12 cellular contexts compared by ENCODE assay signal in the genomic region with DNA sequence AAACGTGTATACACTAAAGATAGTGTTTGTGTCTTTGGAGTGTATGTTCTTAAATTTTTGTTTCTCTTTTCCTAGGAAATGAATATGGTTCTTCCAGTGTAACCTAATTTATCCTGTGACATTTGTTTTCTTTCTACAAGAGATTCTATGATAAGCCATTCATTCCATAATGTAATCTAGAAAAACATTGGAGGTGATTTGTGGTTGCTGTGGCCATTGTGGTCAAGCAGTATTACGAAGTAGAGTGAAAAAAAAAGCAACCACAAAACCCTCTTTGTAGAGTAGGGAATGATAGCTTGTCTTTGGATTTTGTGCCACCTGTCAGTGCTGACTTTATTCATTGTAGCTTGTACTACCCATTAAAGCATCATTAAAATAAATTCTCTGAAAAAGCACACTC.
"Had no signal": no experiment of that assay in that cellular context is flagged by ENCODE, and none has a peak within 500 bp of the region (broad histone marks: within the 10 kb centered on the region; RNA-seq: fewer than 3 reads in every experiment).

No MANE protein-coding gene starts in this region.

- ATAC-seq: activated naive CD8-positive, alpha-beta T cell treated with anti-CD3 and anti-CD28 coated beads, Interleukin-2, amount 50 U/mL, for 24 hours; stimulated activated naive CD8-positive, alpha-beta T cell treated with anti-CD3 and anti-CD28 coated beads, Interleukin-15, amount 100 ng/mL, for 72 hours had no signal

- H3K36me3 Mint-ChIP-seq: brain had no signal

- DNase-seq: activated CD4-positive, alpha-beta T cell treated with anti-CD3 and anti-CD28 coated beads for 4 hours; activated naive CD4-positive, alpha-beta T cell treated with Interleukin-2 at 50 U/mL for 16 hours; activated naive CD8-positive, alpha-beta T cell treated with anti-CD3 and anti-CD28 coated beads, Interleukin-2, amount 50 U/mL, for 24 hours; cortex of kidney; effector CD8-positive, alpha-beta T cell; ovary; stimulated activated CD4-positive, alpha-beta T cell treated with anti-CD3 and anti-CD28 coated beads, Interleukin-15, amount 100 ng/mL, for 24 hours; stimulated activated CD4-positive, alpha-beta T cell treated with anti-CD3 and anti-CD28 coated beads, Interleukin-4, amount 100 ng/mL, for 24 hours; stimulated activated naive CD8-positive, alpha-beta T cell treated with anti-CD3 and anti-CD28 coated beads, Interleukin-15, amount 100 ng/mL, for 72 hours; testis had no signal

- H3K4me3 Mint-ChIP-seq: activated naive CD8-positive, alpha-beta T cell treated with anti-CD3 and anti-CD28 coated beads, Interleukin-2, amount 50 U/mL, for 24 hours; brain; central memory CD8-positive, alpha-beta T cell; stimulated activated naive CD8-positive, alpha-beta T cell treated with anti-CD3 and anti-CD28 coated beads, Interleukin-15, amount 100 ng/mL, for 72 hours had no signal

- H3K27me3 Mint-ChIP-seq: activated naive CD8-positive, alpha-beta T cell treated with anti-CD3 and anti-CD28 coated beads, Interleukin-2, amount 50 U/mL, for 24 hours; brain; central memory CD8-positive, alpha-beta T cell; stimulated activated naive CD8-positive, alpha-beta T cell treated with anti-CD3 and anti-CD28 coated beads, Interleukin-15, amount 100 ng/mL, for 72 hours had no signal

- H3K4me1 Mint-ChIP-seq: activated naive CD8-positive, alpha-beta T cell treated with anti-CD3 and anti-CD28 coated beads, Interleukin-2, amount 50 U/mL, for 24 hours; brain; central memory CD8-positive, alpha-beta T cell; stimulated activated naive CD8-positive, alpha-beta T cell treated with anti-CD3 and anti-CD28 coated beads, Interleukin-15, amount 100 ng/mL, for 72 hours had no signal

- H3K9me3 Mint-ChIP-seq: brain had no signal

- H3K4me3 ChIP-seq: ovary, testis had no signal

- H3K27ac Mint-ChIP-seq: activated naive CD8-positive, alpha-beta T cell treated with anti-CD3 and anti-CD28 coated beads, Interleukin-2, amount 50 U/mL, for 24 hours; brain; stimulated activated naive CD8-positive, alpha-beta T cell treated with anti-CD3 and anti-CD28 coated beads, Interleukin-15, amount 100 ng/mL, for 72 hours had no signal
